Comparison of ENCODE assay signal across 8 cellular contexts in genomic region chr2:74261204-74261864, GRCh38.
DNase-seq lines count a peak whose midpoint lies in the region; ATAC-seq, FAIRE-seq and TF ChIP-seq lines count a peak whose summit lies in the region.

No MANE protein-coding gene starts in this region.

- H3K79me1 ChIP-seq in IMR-90 (ENCODE audit: low read depth in 1 of 2, low read length in 2 of 2), result no peaks in the 10 kb centered on the region

- no peak overlapping the region for H3K4ac ChIP-seq in IMR-90 (ENCODE audit: low read depth, low read length)

- H4K91ac ChIP-seq in IMR-90 (ENCODE audit: insufficient read depth, low read depth, low read length), result no peak overlapping the region

- H2BK20ac ChIP-seq in IMR-90 (ENCODE audit: low read depth, low read length), result no peak overlapping the region

- H3K36me3 Mint-ChIP-seq in T-helper 2 cell treated with Interferon-gamma antibody and Interleukin-4, amounts not matched to agents 5 μg/mL and 100 μg/mL, for 36 hours (ENCODE audit: low read depth), result peaks cover 2% of the 10 kb centered on the region
- peaks cover 0 to 48% (median 15%) of the 10 kb centered on the region in 5 donors for H3K36me3 Mint-ChIP-seq in naive thymus-derived CD4-positive, alpha-beta T cell

- TF ChIP-seq POLR2A in IMR-90 (IDR thresholded peaks at IDR 0.05; ENCODE audit: low read depth, low read length), result no peak
- no peak for TF ChIP-seq POLR2A in K562 (conservative IDR thresholded peaks at IDR 0.05)

- no peaks in the 10 kb centered on the region for H3K36me3 ChIP-seq in BE2C
- no peaks in the 10 kb centered on the region for H3K36me3 ChIP-seq in IMR-90 (ENCODE audit: control insufficient read depth, insufficient read depth, low read length)
- H3K36me3 ChIP-seq in K562 (ENCODE audit: control insufficient read depth, insufficient read depth, low read length), result no peaks in the 10 kb centered on the region
- H3K36me3 ChIP-seq in kidney epithelial cell (ENCODE audit: control insufficient read depth, insufficient read depth, low read length), result no peaks in the 10 kb centered on the region
- no peaks in the 10 kb centered on the region for H3K36me3 ChIP-seq in naive thymus-derived CD4-positive, alpha-beta T cell (ENCODE audit: control insufficient read depth in 2 of 3, insufficient read depth in 3 of 3, low read length in 3 of 3)

- H3K27me3 ChIP-seq in BE2C, result no peaks in the 10 kb centered on the region
- peaks cover 36% of the 10 kb centered on the region for H3K27me3 ChIP-seq in IMR-90 (ENCODE audit: control insufficient read depth, insufficient read depth, low read length)
- peaks cover 0 to 24% of the 10 kb centered on the region in 2 experiments; a peak in 2 of 5 replicates for H3K27me3 ChIP-seq in K562 (ENCODE audit: control insufficient read depth in 2 of 2, insufficient read depth in 2 of 2, low read length in 2 of 2)
- H3K27me3 ChIP-seq in kidney epithelial cell (ENCODE audit: control insufficient read depth, insufficient read depth, low read length), result no peaks in the 10 kb centered on the region
- no peaks in the 10 kb centered on the region for H3K27me3 ChIP-seq in naive thymus-derived CD4-positive, alpha-beta T cell (ENCODE audit: control insufficient read depth in 2 of 2, insufficient read depth in 2 of 2, low read length in 2 of 2)

- no peak overlapping the region for H4K5ac ChIP-seq in IMR-90 (ENCODE audit: low read depth, low read length)

- WGBS in IMR-90 (ENCODE audit: extremely low coverage in 2 of 2, insufficient read length in 1 of 2), 2 experiments, result no CpG with 5 or more reads among the region's 6 CpGs
- WGBS in K562 (ENCODE audit: insufficient coverage, low coverage, missing lambda C conversion rate), result 12% methylated on average over 6 of the region's 6 CpGs

- no peak overlapping the region for H2BK15ac ChIP-seq in IMR-90 (ENCODE audit: low read depth, low read length)

- H2AFZ ChIP-seq in IMR-90 (replicated peaks; ENCODE audit: low read length, poor library complexity) (no peak overlapping the region), K562 (ENCODE audit: low read depth, low read length) (no peak overlapping the region)

- no peaks in the 10 kb centered on the region for H3K9me3 Mint-ChIP-seq in T-helper 2 cell treated with Interferon-gamma antibody and Interleukin-4, amounts not matched to agents 5 μg/mL and 100 μg/mL, for 36 hours
- H3K9me3 Mint-ChIP-seq in naive thymus-derived CD4-positive, alpha-beta T cell, result no peaks in the 10 kb centered on the region

- H3K27me3 Mint-ChIP-seq in T-helper 2 cell treated with Interferon-gamma antibody and Interleukin-4, amounts not matched to agents 5 μg/mL and 100 μg/mL, for 36 hours (ENCODE audit: low read depth), result no peaks in the 10 kb centered on the region
- H3K27me3 Mint-ChIP-seq in naive thymus-derived CD4-positive, alpha-beta T cell, result no peaks in the 10 kb centered on the region

- TF ChIP-seq RAD21 in IMR-90 (IDR thresholded peaks at IDR 0.05; ENCODE audit: low read length) (peak; percentile 58), K562 (CRISPR knock-in tag; conservative IDR thresholded peaks at IDR 0.05 in 1 of 2, IDR thresholded peaks at IDR 0.05 in 1 of 2) (peak; percentile 26 to 40; a peak in 2 of 4 replicates)

- H3K4me1 Mint-ChIP-seq in T-helper 2 cell treated with Interferon-gamma antibody and Interleukin-4, amounts not matched to agents 5 μg/mL and 100 μg/mL, for 36 hours (ENCODE audit: low read depth), result peaks cover 8% of the 10 kb centered on the region
- peaks cover 0 to 11% (median 5%) of the 10 kb centered on the region in 7 donors for H3K4me1 Mint-ChIP-seq in naive thymus-derived CD4-positive, alpha-beta T cell

- H4K20me1 ChIP-seq in IMR-90 (ENCODE audit: insufficient read depth, low read length), result no peaks in the 10 kb centered on the region
- H4K20me1 ChIP-seq in K562 (replicated peaks; ENCODE audit: control insufficient read depth, insufficient read depth, low read length), result no peaks in the 10 kb centered on the region

- H3K14ac ChIP-seq in IMR-90 (replicated peaks; ENCODE audit: low read depth, low read length), result no peak overlapping the region

- peak; percentile 91 for ATAC-seq in IMR-90 (ENCODE audit: low read depth)
- ATAC-seq in K562, result no peak
- ATAC-seq in naive thymus-derived CD4-positive, alpha-beta T cell, result no peak
- no peak for ATAC-seq in HG03354 (IDR thresholded peaks at IDR 0.05; ENCODE audit: poor library complexity, severe bottlenecking, unreplicated experiment)
- ATAC-seq in GM18867 (IDR thresholded peaks at IDR 0.05; ENCODE audit: unreplicated experiment), result no peak

- H3K9me3 ChIP-seq in BE2C (no peaks in the 10 kb centered on the region), IMR-90 (ENCODE audit: control insufficient read depth, insufficient read depth, low read length) (no peaks in the 10 kb centered on the region), K562 (replicated peaks; ENCODE audit: control insufficient read depth, insufficient read depth, low read depth, low read length) (no peaks in the 10 kb centered on the region)
- H3K9me3 ChIP-seq in naive thymus-derived CD4-positive, alpha-beta T cell (ENCODE audit: control insufficient read depth in 2 of 3, low read length in 3 of 3), result no peaks in the 10 kb centered on the region

- H3K4me3 ChIP-seq in BE2C (ENCODE audit: low read depth, low read length) (no peak overlapping the region), IMR-90 (ENCODE audit: insufficient read depth, low read depth, low read length) (no peak overlapping the region), K562 (no peak overlapping the region), kidney epithelial cell (ENCODE audit: low read depth, low read length) (no peak overlapping the region)
- no peak overlapping the region for H3K4me3 ChIP-seq in naive thymus-derived CD4-positive, alpha-beta T cell (ENCODE audit: low read length)

- DNase-seq in BE2C, result peak; percentile 26
- DNase-seq in IMR-90, result no peak
- DNase-seq in K562 (ENCODE audit: extremely low read depth in 1 of 4, low spot score in 3 of 4), result no peak
- DNase-seq in kidney epithelial cell (ENCODE audit: low read depth), result no peak
- DNase-seq in T-helper 2 cell treated with Interferon-gamma antibody and Interleukin-4, amounts not matched to agents 5 μg/mL and 100 μg/mL, for 36 hours (ENCODE audit: low spot score), result no peak
- DNase-seq in naive thymus-derived CD4-positive, alpha-beta T cell, result no peak

- CTCF ChIA-PET in IMR-90 (lab: Yijun Ruan, JAX) (interaction anchor here (0.5 to 0.6 kb wide), 2 partner anchors 12 to 1617 kb away, joined by 3 to 5 read pairs; no protein-coding TSS in a partner anchor), K562 (lab: Yijun Ruan, JAX; ENCODE audit: low intra/inter-chr PET ratio) (no interaction called here)
- CTCF ChIA-PET in naive thymus-derived CD4-positive, alpha-beta T cell (lab: Charles Lee), result interaction anchor here (1.4 kb wide), 1 partner anchor 12 kb away, joined by 3 read pairs; no protein-coding TSS in a partner anchor

- in situ Hi-C loops in IMR-90 (cut with MboI; ENCODE audit: low sequenced_read_pairs) (no loop called here), K562 (cut with MboI) (loop anchor here (10.0 kb wide), 1 partner anchor 333 kb away; no protein-coding TSS in a partner anchor)

- POLR2A ChIA-PET in IMR-90 (lab: Charles Lee; ENCODE audit: unreplicated experiment), result interaction anchor here (0.6 kb wide), 1 partner anchor 112 kb away, joined by 3 read pairs; no protein-coding TSS in a partner anchor
- POLR2A ChIA-PET in K562 (lab: Yijun Ruan, JAX), result interaction anchor here (0.9 kb wide), 1 partner anchor 10 kb away, joined by 4 read pairs; no protein-coding TSS in a partner anchor
- POLR2A ChIA-PET in naive thymus-derived CD4-positive, alpha-beta T cell (lab: Charles Lee), result interaction anchor here (1.0 kb wide), 1 partner anchor 25 kb away, joined by 3 read pairs; no protein-coding TSS in a partner anchor

- dilution Hi-C loops in IMR-90 (cut with HindIII; ENCODE audit: low sequenced_read_pairs, unreplicated experiment), result no loop called here

- FAIRE-seq in K562 (lab: Jason Lieb, UNC), result no peak

- intact Hi-C loops in IMR-90 (cut with micrococcal nuclease) (no loop called here), K562 (cut with micrococcal nuclease) (no loop called here)
- intact Hi-C loops in naive thymus-derived CD4-positive, alpha-beta T cell (cut with micrococcal nuclease), result no loop called here

- H3K56ac ChIP-seq in IMR-90 (ENCODE audit: extremely low read depth, insufficient read depth, low read length), result no peak overlapping the region

- no peaks in the 10 kb centered on the region for H3K4me1 ChIP-seq in BE2C
- no peaks in the 10 kb centered on the region for H3K4me1 ChIP-seq in IMR-90 (ENCODE audit: control insufficient read depth, insufficient read depth, low read length)
- peaks cover 0 to 3% of the 10 kb centered on the region in 2 experiments; a peak in 1 of 5 replicates for H3K4me1 ChIP-seq in K562 (replicated peaks in 1 of 2; ENCODE audit: control insufficient read depth in 2 of 2, insufficient read depth in 2 of 2, low read length in 2 of 2)
- H3K4me1 ChIP-seq in naive thymus-derived CD4-positive, alpha-beta T cell (ENCODE audit: control insufficient read depth in 2 of 2, insufficient read depth in 2 of 2, low read length in 2 of 2), result no peaks in the 10 kb centered on the region

- H3K4me2 ChIP-seq in IMR-90 (ENCODE audit: low read depth, low read length) (no peak overlapping the region), K562 (ENCODE audit: insufficient read depth, low read length) (no peak overlapping the region)

- H3K9me1 ChIP-seq in IMR-90 (ENCODE audit: insufficient read depth, low read length), result no peaks in the 10 kb centered on the region
- no peaks in the 10 kb centered on the region for H3K9me1 ChIP-seq in K562 (ENCODE audit: control insufficient read depth, insufficient read depth, low read length)

- no peak overlapping the region for H3K27ac ChIP-seq in IMR-90 (ENCODE audit: insufficient read depth, low read length)
- no peak overlapping the region for H3K27ac ChIP-seq in K562 (ENCODE audit: extremely low read depth, low read depth, low read length)
- H3K27ac ChIP-seq in naive thymus-derived CD4-positive, alpha-beta T cell (ENCODE audit: low read depth, low read length), result no peak overlapping the region

- H3K79me2 ChIP-seq in K562 (ENCODE audit: control insufficient read depth, insufficient read depth, low read length), result no peaks in the 10 kb centered on the region

- no peak overlapping the region for H2AK9ac ChIP-seq in IMR-90 (replicated peaks; ENCODE audit: low read depth, low read length, poor library complexity)

- H2BK5ac ChIP-seq in IMR-90 (ENCODE audit: low read depth, low read length, poor library complexity, severe bottlenecking), result no peak overlapping the region

- H3K23ac ChIP-seq in IMR-90 (ENCODE audit: low read depth, low read length), result no peak overlapping the region

- TF ChIP-seq CTCF in BE2C (IDR thresholded peaks at IDR 0.05; ENCODE audit: low read depth, low read length) (peak; percentile 42), IMR-90 (conservative IDR thresholded peaks at IDR 0.05; ENCODE audit: low read depth, low read length) (peak; percentile 68), K562 (IDR thresholded peaks at IDR 0.05 in 2 of 3, conservative IDR thresholded peaks at IDR 0.05 in 1 of 3; ENCODE audit: insufficient read depth in 2 of 3, low read depth in 1 of 3, low read length in 3 of 3) (peak; percentile 30 to 46 (median 32); a peak in 3 of 6 replicates), kidney epithelial cell (IDR thresholded peaks at IDR 0.05; ENCODE audit: insufficient read depth, low read length, poor library complexity, severe bottlenecking) (peak; percentile 64)

- no peak for TF ChIP-seq EP300 in K562 (IDR thresholded peaks at IDR 0.05; ENCODE audit: low read length)

- no peak overlapping the region for H2AK5ac ChIP-seq in IMR-90 (ENCODE audit: low read depth, low read length)

- no peak overlapping the region for H3K27ac Mint-ChIP-seq in T-helper 2 cell treated with Interferon-gamma antibody and Interleukin-4, amounts not matched to agents 5 μg/mL and 100 μg/mL, for 36 hours
- H3K27ac Mint-ChIP-seq in naive thymus-derived CD4-positive, alpha-beta T cell, result peak overlapping the region in 3 of 9 donors; percentile 1 to 52 (median 11)

- H3K4me3 Mint-ChIP-seq in T-helper 2 cell treated with Interferon-gamma antibody and Interleukin-4, amounts not matched to agents 5 μg/mL and 100 μg/mL, for 36 hours, result no peak overlapping the region
- H3K4me3 Mint-ChIP-seq in naive thymus-derived CD4-positive, alpha-beta T cell, result no peak overlapping the region

- H4K8ac ChIP-seq in IMR-90 (ENCODE audit: low read depth in 2 of 2, low read length in 2 of 2), result no peak overlapping the region

- BruUV-seq in IMR-90 (replicated peaks; lab: Mats Ljungman, UMichigan), result no TSS peak
- no TSS peak for BruUV-seq in K562 (replicated peaks; lab: Mats Ljungman, UMichigan)

- no peak overlapping the region for H3K18ac ChIP-seq in IMR-90 (ENCODE audit: low read depth, low read length)

- H3K9ac ChIP-seq in IMR-90 (ENCODE audit: low read depth, low read length), result no peak overlapping the region
- no peak overlapping the region; a peak in 1 of 4 replicates for H3K9ac ChIP-seq in K562 (ENCODE audit: insufficient read depth in 1 of 2, low read depth in 2 of 2, low read length in 2 of 2)

- H2BK120ac ChIP-seq in IMR-90 (ENCODE audit: low read depth, low read length), result no peak overlapping the region
